13 cellular contexts compared by ENCODE assay signal in the genomic region with DNA sequence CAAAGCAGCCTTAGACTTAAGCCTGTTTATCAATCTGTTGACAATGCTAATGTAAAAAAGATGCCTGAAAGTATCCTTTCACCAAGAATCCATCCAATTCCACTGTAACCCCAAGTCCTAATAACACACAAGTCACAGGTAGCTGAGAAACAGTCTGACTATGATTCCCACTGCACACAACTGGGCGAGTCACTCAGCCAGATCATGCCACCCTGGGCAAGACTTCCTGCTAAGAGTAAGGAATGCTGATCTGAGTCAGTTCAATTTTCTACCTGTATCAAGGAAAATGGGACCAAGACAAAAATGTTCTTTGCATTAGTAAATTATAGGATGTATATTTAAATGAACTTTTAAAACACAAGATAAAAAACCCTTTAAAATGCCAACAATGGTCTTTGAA. TPM values are rescaled to one million over a fixed set of nuclear protein-coding genes. Genes with fewer than 3 reads are reported as not detected.
DNase-seq lines count a peak whose midpoint lies in the region; ATAC-seq and TF ChIP-seq lines count a peak whose summit lies in the region.
"Had no signal": no experiment of that assay in that cellular context is flagged by ENCODE, and none has a peak within 500 bp of the region (broad histone marks: within the 10 kb centered on the region; RNA-seq: fewer than 3 reads in every experiment).

No MANE protein-coding gene starts in this region.

- H3K27me3 Mint-ChIP-seq in endodermal cell (ENCODE audit: insufficient read depth) = no peaks in the 10 kb centered on the region
- H3K27me3 Mint-ChIP-seq: natural killer cell treated with Interleukin-12 subunit alpha and Interleukin-12 subunit beta and Interleukin-15 and Interleukin-18, amount 100 ng/mL, for 72 hours had no signal

- H3K27ac ChIP-seq in ACC112 (ENCODE audit: low read depth, low read length) = peak overlapping the region; percentile 63
- no peak overlapping the region for H3K27ac ChIP-seq in endodermal cell (ENCODE audit: low read depth, low read length)

- H3K9ac ChIP-seq in endodermal cell (ENCODE audit: extremely low read depth, low read length, poor library complexity, severe bottlenecking) = no peak overlapping the region

- ATAC-seq in left colon (peak; percentile 61), HG03108 (IDR thresholded peaks at IDR 0.05; ENCODE audit: unreplicated experiment) (no peak)
- ATAC-seq: natural killer cell treated with Interleukin-12 subunit alpha and Interleukin-12 subunit beta and Interleukin-15 and Interleukin-18, amount 100 ng/mL, for 72 hours had no signal

- no peak overlapping the region for H3K4me3 Mint-ChIP-seq in endodermal cell
- H3K4me3 Mint-ChIP-seq: natural killer cell treated with Interleukin-12 subunit alpha and Interleukin-12 subunit beta and Interleukin-15 and Interleukin-18, amount 100 ng/mL, for 72 hours had no signal

- H3K27ac Mint-ChIP-seq in endodermal cell = no peak overlapping the region
- H3K27ac Mint-ChIP-seq: natural killer cell treated with Interleukin-12 subunit alpha and Interleukin-12 subunit beta and Interleukin-15 and Interleukin-18, amount 100 ng/mL, for 72 hours had no signal

- H3K4me1 Mint-ChIP-seq in endodermal cell = peaks cover 50% of the 10 kb centered on the region

- WGBS in endodermal cell (ENCODE audit: insufficient coverage in 1 of 2, insufficient read length in 1 of 2), 2 experiments = 86 to 100% methylated on average over 1 of the region's 1 CpG

- no peak for TF ChIP-seq CTCF in endodermal cell (conservative IDR thresholded peaks at IDR 0.05)

- no peaks in the 10 kb centered on the region for H3K9me3 ChIP-seq in endodermal cell (ENCODE audit: control insufficient read depth, low read length)
- H3K9me3 ChIP-seq: uterus had no signal

- H3K27me3 ChIP-seq in ACC112 (ENCODE audit: insufficient read depth, low read length) (no peaks in the 10 kb centered on the region), endodermal cell (ENCODE audit: control insufficient read depth, insufficient read depth, low read length, poor library complexity, severe bottlenecking) (no peaks in the 10 kb centered on the region)
- H3K27me3 ChIP-seq: uterus had no signal

- no peaks in the 10 kb centered on the region for H3K36me3 Mint-ChIP-seq in endodermal cell (ENCODE audit: low read depth)
- H3K36me3 Mint-ChIP-seq: natural killer cell treated with Interleukin-12 subunit alpha and Interleukin-12 subunit beta and Interleukin-15 and Interleukin-18, amount 100 ng/mL, for 72 hours had no signal

- peaks cover 96% of the 10 kb centered on the region for H3K79me2 ChIP-seq in ACC112 (ENCODE audit: control insufficient read depth, insufficient read depth, low read length, unreplicated experiment)

- H3K4me3 ChIP-seq in ACC112 (ENCODE audit: low read depth, low read length) (no peak overlapping the region), endodermal cell (ENCODE audit: low read length) (no peak overlapping the region)
- H3K4me3 ChIP-seq: uterus had no signal

- peaks cover 59% of the 10 kb centered on the region for H3K4me1 ChIP-seq in ACC112 (ENCODE audit: control insufficient read depth, insufficient read depth, low read length, unreplicated experiment)
- peaks cover 20% of the 10 kb centered on the region for H3K4me1 ChIP-seq in endodermal cell (ENCODE audit: control insufficient read depth, insufficient read depth, low read length)

- no peaks in the 10 kb centered on the region for H3K9me3 Mint-ChIP-seq in endodermal cell
- H3K9me3 Mint-ChIP-seq: natural killer cell treated with Interleukin-12 subunit alpha and Interleukin-12 subunit beta and Interleukin-15 and Interleukin-18, amount 100 ng/mL, for 72 hours had no signal

- intact Hi-C loops in left colon (cut with DNase I, micrococcal nuclease) = no loop called here

- H3K36me3 ChIP-seq in ACC112 (ENCODE audit: insufficient read depth, low read length) (no peaks in the 10 kb centered on the region), endodermal cell (ENCODE audit: control insufficient read depth, insufficient read depth, low read length) (no peaks in the 10 kb centered on the region)
- H3K36me3 ChIP-seq: uterus had no signal

- no peak overlapping the region for H2AFZ ChIP-seq in ACC112 (ENCODE audit: low read length, unreplicated experiment)

- DNase-seq in HT-29 (ENCODE audit: low spot score) (peak; percentile 33), astrocyte of the hippocampus (ENCODE audit: low read depth, low spot score) (peak; percentile 46), left colon (no peak), endodermal cell (no peak), DMS153 (lab: John Stamatoyannopoulos, UW) (no peak), NCI-H510A (lab: John Stamatoyannopoulos, UW) (no peak)
- DNase-seq: activated CD4-positive, alpha-beta T cell treated with anti-CD3 and anti-CD28 coated beads, Interleukin-2, amount 50 U/mL, for 1 hour; NCI-H2081; stimulated activated CD4-positive, alpha-beta T cell treated with anti-CD3 and anti-CD28 coated beads, Interleukin-12 subunit alpha, Interleukin-12 subunit beta, amount 100 ng/mL, for 4 hours; uterus had no signal

RNA-seq across cellular contexts. Expression of a gene that starts 33.3 kb away (rescaled TPM):
- total RNA-seq in HT-29 (2014; rRNA removed; shearing (Covaris generic)) = 108 and 110 TPM in 2 replicates
- total RNA-seq in left colon = 100 to 1,000 TPM; 150 to 155 TPM
- total RNA-seq in endodermal cell = 100 to 1,000 TPM in 1 of 2 donors, 10 to 100 TPM in 1; 85.4 to 110 TPM
- polyA plus RNA-seq in endodermal cell (2013, experiment 1 of 2) = 92.0 TPM
- 83.4 TPM for polyA plus RNA-seq in endodermal cell (2013, experiment 2 of 2)

Comparison
In these comparisons a context has a peak if more than half of its experiments do, and no peak if none do; other contexts are left out.
1. DNase-seq: peak in HT-29 (single experiment) and astrocyte of the hippocampus (single experiment); none in left colon (0 of 2), endodermal cell (single experiment), DMS153 (single experiment) and NCI-H510A (single experiment).